Comparison of ENCODE assay signal across 17 cellular contexts in the genomic region with DNA sequence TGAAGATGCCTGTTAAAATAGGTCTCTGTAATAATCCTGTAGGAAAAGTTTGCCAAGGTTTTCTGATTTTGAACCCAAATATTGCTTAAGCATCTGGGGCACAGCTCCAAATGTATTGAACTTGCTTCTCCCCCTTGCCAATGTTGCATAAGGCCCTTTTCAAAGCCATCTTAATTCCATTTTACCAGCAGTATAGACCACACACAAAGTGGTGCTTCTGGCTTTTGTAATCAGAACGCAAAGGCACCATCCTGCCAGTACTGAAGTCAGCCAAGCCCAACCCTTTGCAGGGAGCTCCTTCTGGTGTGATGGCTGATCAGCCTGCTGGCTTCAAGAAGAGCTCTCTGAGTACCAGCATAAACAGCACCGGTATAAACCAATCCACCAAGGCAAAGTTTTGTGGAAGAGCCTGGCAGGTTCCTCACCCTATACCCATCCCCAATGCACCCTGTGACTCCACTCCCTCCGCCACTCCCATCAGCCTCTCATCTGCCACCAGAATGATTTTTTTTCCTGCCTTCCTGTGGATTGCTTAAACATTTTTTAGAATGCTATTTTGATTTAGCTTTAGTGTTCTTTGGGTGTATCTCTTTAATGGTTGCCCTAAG. TPM values are rescaled to one million over a fixed set of nuclear protein-coding genes. Genes with fewer than 3 reads are reported as not detected.
DNase-seq lines count a peak whose midpoint lies in the region; ATAC-seq, FAIRE-seq and TF ChIP-seq lines count a peak whose summit lies in the region.
"Had no signal": no experiment of that assay in that cellular context is flagged by ENCODE, and none has a peak within 500 bp of the region (broad histone marks: within the 10 kb centered on the region; RNA-seq: fewer than 3 reads in every experiment).

No MANE protein-coding gene starts in this region.

- DNase-seq in H7 (peak; percentile 49), astrocyte (ENCODE audit: low read depth) (peak; percentile 9), right cardiac atrium (peak; percentile 33 to 56 (median 53)), testis (peak; percentile 34), NCI-H187 treated with DMSO at 0.1 percent for 48 hours (lab: John Stamatoyannopoulos, UW) (no peak), DMS114 treated with DMSO at 0.1 percent for 48 hours (lab: John Stamatoyannopoulos, UW; ENCODE audit: unreplicated experiment) (no peak)
- no peak for DNase-seq in activated effector memory CD4-positive, alpha-beta T cell treated with Interleukin-2 at 50 U/mL for 16 hours
- DNase-seq: activated CD8-positive, alpha-beta T cell treated with anti-CD3 and anti-CD28 coated beads, Interleukin-2, amount 10 ng/mL, durations not matched to agents 7 days and 5 days; KBM-7; mesenchymal stem cell; NCI-H2171 treated with DMSO at 0.1 percent for 48 hours; stimulated activated CD4-positive, alpha-beta T cell treated with anti-CD3 and anti-CD28 coated beads, Interleukin-2, amount 100 ng/mL, for 48 hours; stimulated activated naive CD8-positive, alpha-beta T cell treated with anti-CD3 and anti-CD28 coated beads, Interleukin-15, amount 100 ng/mL, for 72 hours had no signal

- H3K27me3 Mint-ChIP-seq in astrocyte (ENCODE audit: low read depth, unreplicated experiment) = no peaks in the 10 kb centered on the region
- H3K27me3 Mint-ChIP-seq: activated naive CD8-positive, alpha-beta T cell; stimulated activated naive CD8-positive, alpha-beta T cell treated with anti-CD3 and anti-CD28 coated beads, Interleukin-15, amount 100 ng/mL, for 72 hours had no signal

- H3K9me3 Mint-ChIP-seq in astrocyte (ENCODE audit: unreplicated experiment) = no peaks in the 10 kb centered on the region
- H3K9me3 Mint-ChIP-seq: stimulated activated naive CD8-positive, alpha-beta T cell treated with anti-CD3 and anti-CD28 coated beads, Interleukin-15, amount 100 ng/mL, for 72 hours; T-helper 2 cell treated with Interferon-gamma antibody and Interleukin-4, amounts not matched to agents 5 μg/mL and 100 μg/mL, for 36 hours had no signal

- no peak overlapping the region for H3K4me3 Mint-ChIP-seq in astrocyte (ENCODE audit: unreplicated experiment)
- H3K4me3 Mint-ChIP-seq: activated CD8-positive, alpha-beta T cell treated with anti-CD3 and anti-CD28 coated beads, Interleukin-2, amount 10 ng/mL, durations not matched to agents 7 days and 5 days; activated naive CD8-positive, alpha-beta T cell; stimulated activated naive CD8-positive, alpha-beta T cell treated with anti-CD3 and anti-CD28 coated beads, Interleukin-15, amount 100 ng/mL, for 72 hours; T-helper 2 cell treated with Interferon-gamma antibody and Interleukin-4, amounts not matched to agents 5 μg/mL and 100 μg/mL, for 36 hours had no signal

- H3K27ac ChIP-seq in astrocyte (ENCODE audit: low read depth, low read length) = no peak overlapping the region
- peak overlapping the region; percentile 19 for H3K27ac ChIP-seq in right cardiac atrium (ENCODE audit: low read length)
- H3K27ac ChIP-seq in testis = peak overlapping the region; percentile 24 to 79
- H3K27ac ChIP-seq: parathyroid adenoma had no signal

- H3K4me3 ChIP-seq in H7 (ENCODE audit: insufficient read depth, low read depth, low read length) (no peak overlapping the region), astrocyte (ENCODE audit: insufficient read depth, low read depth, low read length) (no peak overlapping the region), right cardiac atrium (ENCODE audit: low read length) (no peak overlapping the region), testis (no peak overlapping the region)
- H3K4me3 ChIP-seq: GM12878 had no signal

- no peak overlapping the region for H3K9ac ChIP-seq in astrocyte (ENCODE audit: low read length)
- H3K9ac ChIP-seq: parathyroid adenoma had no signal

- H3K79me2 ChIP-seq in astrocyte (ENCODE audit: insufficient read depth, low read length) = no peaks in the 10 kb centered on the region
- H3K79me2 ChIP-seq: parathyroid adenoma had no signal

- FAIRE-seq in astrocyte (lab: Jason Lieb, UNC) = peak; percentile 52
- FAIRE-seq: GM12878 had no signal

- intact Hi-C loops in right cardiac atrium (cut with DNase I) (no loop called here), testis (cut with DNase I; ENCODE audit: low total_unique reads) (no loop called here)

- H3K4me1 ChIP-seq in astrocyte (ENCODE audit: insufficient read depth, low read length) (peaks cover 2% of the 10 kb centered on the region), right cardiac atrium (ENCODE audit: control insufficient read depth, insufficient read depth, low read length) (peaks cover 4% of the 10 kb centered on the region), testis (peaks cover 4% of the 10 kb centered on the region)
- H3K4me1 ChIP-seq: parathyroid adenoma had no signal

- H3K4me2 ChIP-seq in astrocyte (ENCODE audit: low read length) = no peak overlapping the region

- H3K27me3 ChIP-seq in H7 (ENCODE audit: control insufficient read depth, insufficient read depth, low read length) (no peaks in the 10 kb centered on the region), astrocyte (ENCODE audit: insufficient read depth, low read length) (no peaks in the 10 kb centered on the region), right cardiac atrium (ENCODE audit: control insufficient read depth, insufficient read depth) (no peaks in the 10 kb centered on the region), testis (no peaks in the 10 kb centered on the region)

- WGBS in right cardiac atrium = 35% methylated on average over 3 of the region's 3 CpGs
- WGBS in testis, 2 donors = 51 to 64% methylated on average over 2 to 3 of the region's 3 CpGs

- peak; percentile 76 to 83 for ATAC-seq in right cardiac atrium
- ATAC-seq: activated CD8-positive, alpha-beta T cell treated with anti-CD3 and anti-CD28 coated beads, Interleukin-2, amount 10 ng/mL, durations not matched to agents 7 days and 5 days; GM12878; stimulated activated naive CD8-positive, alpha-beta T cell treated with anti-CD3 and anti-CD28 coated beads, Interleukin-15, amount 100 ng/mL, for 72 hours had no signal

- H2AFZ ChIP-seq in astrocyte (ENCODE audit: low read depth, low read length) = no peak overlapping the region
- H2AFZ ChIP-seq: parathyroid adenoma had no signal

- H3K9me3 ChIP-seq in astrocyte (ENCODE audit: insufficient read depth, low read depth, low read length) (no peaks in the 10 kb centered on the region), right cardiac atrium (ENCODE audit: control insufficient read depth, low read length) (no peaks in the 10 kb centered on the region), testis (no peaks in the 10 kb centered on the region)

- H3K4me1 Mint-ChIP-seq in astrocyte (ENCODE audit: low read depth, unreplicated experiment) = peaks cover 1% of the 10 kb centered on the region
- H3K4me1 Mint-ChIP-seq: stimulated activated naive CD8-positive, alpha-beta T cell treated with anti-CD3 and anti-CD28 coated beads, Interleukin-15, amount 100 ng/mL, for 72 hours had no signal

- no peaks in the 10 kb centered on the region for H3K36me3 Mint-ChIP-seq in astrocyte (ENCODE audit: low read depth, unreplicated experiment)
- H3K36me3 Mint-ChIP-seq: activated naive CD8-positive, alpha-beta T cell had no signal

- no peak for TF ChIP-seq POLR2A in testis (IDR thresholded peaks at IDR 0.05)

- H3K36me3 ChIP-seq in H7 (replicated peaks; ENCODE audit: control insufficient read depth, insufficient read depth, low read length) (no peaks in the 10 kb centered on the region), astrocyte (ENCODE audit: insufficient read depth, low read length) (no peaks in the 10 kb centered on the region), testis (ENCODE audit: low read depth, missing control alignments) (no peaks in the 10 kb centered on the region)

- TF ChIP-seq CTCF in astrocyte (IDR thresholded peaks at IDR 0.05; ENCODE audit: insufficient read depth, low read depth, low read length) = no peak
- no peak for TF ChIP-seq CTCF in testis (IDR thresholded peaks at IDR 0.05)

- H3K27ac Mint-ChIP-seq in astrocyte (ENCODE audit: unreplicated experiment) = no peak overlapping the region
- H3K27ac Mint-ChIP-seq: activated CD8-positive, alpha-beta T cell treated with anti-CD3 and anti-CD28 coated beads, Interleukin-2, amount 10 ng/mL, durations not matched to agents 7 days and 5 days; activated naive CD8-positive, alpha-beta T cell; T-helper 2 cell treated with Interferon-gamma antibody and Interleukin-4, amounts not matched to agents 5 μg/mL and 100 μg/mL, for 36 hours had no signal

- H4K20me1 ChIP-seq in astrocyte (ENCODE audit: insufficient read depth, low read length) = no peaks in the 10 kb centered on the region

RNA-seq across cellular contexts. Expression of gene USP9X, which starts 39.2 kb away (rescaled TPM):
- total RNA-seq in H7 (2014; rRNA removed; shearing (Covaris generic)) = 123 and 208 TPM in 2 replicates
- total RNA-seq in astrocyte (112 and 113 TPM in 2 replicates), right cardiac atrium (10 to 100 TPM; 57.3 to 72.6 (median 62.3) TPM), testis (100 to 1,000 TPM; 135 to 161 TPM)
- polyA plus RNA-seq in right cardiac atrium (13.3 TPM), testis (ENCODE audit: insufficient read depth, low read depth, low replicate concordance) (50.8 TPM)

Comparison
In these comparisons a context has a peak if more than half of its experiments do, and no peak if none do; other contexts are left out.
1. DNase-seq: peak in H7 (single experiment), astrocyte (single experiment), right cardiac atrium (3 of 3) and testis (single experiment); none in NCI-H187 treated with DMSO at 0.1 percent for 48 hours (single experiment), activated effector memory CD4-positive, alpha-beta T cell treated with Interleukin-2 at 50 U/mL for 16 hours (single experiment) and DMS114 treated with DMSO at 0.1 percent for 48 hours (single experiment).